8 cellular contexts compared by ENCODE assay signal in genomic region chr11:104918113-104918824, GRCh38. TPM values are rescaled to one million over a fixed set of nuclear protein-coding genes. Genes with fewer than 3 reads are reported as not detected.
DNase-seq lines count a peak whose midpoint lies in the region; ATAC-seq lines count a peak whose summit lies in the region.

No MANE protein-coding gene starts in this region.

- DNase-seq in activated T-cell treated with anti-CD3 and anti-CD28 coated beads, Interleukin-2, amount 50 U/mL, for 72 hours: peak in 1 of 2 donors; percentile 9
- DNase-seq in activated T-cell treated with anti-CD3 and anti-CD28 coated beads for 4 hours (no peak), naive B cell (no peak), head of caudate nucleus (no peak), KG1 (lab: John Stamatoyannopoulos, UW) (no peak)
- peak; percentile 30 for DNase-seq in central memory CD4-positive, alpha-beta T cell

- peak overlapping the region; percentile 88 to 98 for H3K4me3 Mint-ChIP-seq in activated T-cell treated with anti-CD3 and anti-CD28 coated beads, Interleukin-2, amount 50 U/mL, for 72 hours
- H3K4me3 Mint-ChIP-seq in IgD-negative memory B cell (peak overlapping the region; percentile 85 to 95 (median 88)), naive B cell (peak overlapping the region; percentile 78 to 96 (median 92))

- no peaks in the 10 kb centered on the region for H3K27me3 Mint-ChIP-seq in activated T-cell treated with anti-CD3 and anti-CD28 coated beads, Interleukin-2, amount 50 U/mL, for 72 hours (ENCODE audit: low read depth)
- H3K27me3 Mint-ChIP-seq in IgD-negative memory B cell (no peaks in the 10 kb centered on the region), naive B cell (no peaks in the 10 kb centered on the region)

- H3K9me3 Mint-ChIP-seq in activated T-cell treated with anti-CD3 and anti-CD28 coated beads, Interleukin-2, amount 50 U/mL, for 72 hours: peaks cover 3 to 4% of the 10 kb centered on the region in 2 donors
- H3K9me3 Mint-ChIP-seq in IgD-negative memory B cell (peaks cover 0 to 1% (median 0%) of the 10 kb centered on the region in 3 donors), naive B cell (peaks cover 0 to 7% (median 0%) of the 10 kb centered on the region in 7 donors)

- peak; percentile 87 to 88 for ATAC-seq in activated T-cell treated with anti-CD3 and anti-CD28 coated beads, Interleukin-2, amount 50 U/mL, for 72 hours (replicated peaks in 1 of 2)
- ATAC-seq in naive B cell (ENCODE audit: low read depth in 2 of 2): peak; percentile 69 to 70
- no peak for ATAC-seq in GM21526 (IDR thresholded peaks at IDR 0.05; ENCODE audit: low FRiP score, unreplicated experiment)

- peaks cover 0 to 4% of the 10 kb centered on the region in 2 donors for H3K36me3 Mint-ChIP-seq in activated T-cell treated with anti-CD3 and anti-CD28 coated beads, Interleukin-2, amount 50 U/mL, for 72 hours (ENCODE audit: insufficient read depth in 2 of 2)
- H3K36me3 Mint-ChIP-seq in IgD-negative memory B cell (peaks cover 4% of the 10 kb centered on the region), naive B cell (no peaks in the 10 kb centered on the region)

- peaks cover 46% of the 10 kb centered on the region for H3K4me1 Mint-ChIP-seq in activated T-cell treated with anti-CD3 and anti-CD28 coated beads, Interleukin-2, amount 50 U/mL, for 72 hours (ENCODE audit: low read depth)
- H3K4me1 Mint-ChIP-seq in IgD-negative memory B cell (peaks cover 41 to 63% (median 54%) of the 10 kb centered on the region in 3 donors), naive B cell (peaks cover 55 to 80% (median 79%) of the 10 kb centered on the region in 3 donors)

- intact Hi-C loops in head of caudate nucleus (cut with DNase I): no loop called here

- H3K27ac Mint-ChIP-seq in activated T-cell treated with anti-CD3 and anti-CD28 coated beads, Interleukin-2, amount 50 U/mL, for 72 hours: peak overlapping the region; percentile 99
- H3K27ac Mint-ChIP-seq in IgD-negative memory B cell (peak overlapping the region; percentile 19 to 97 (median 91)), naive B cell (peak overlapping the region; percentile 84 to 97 (median 96))

RNA-seq across cellular contexts. Expression of gene CASP12, which starts 20.0 kb away (rescaled TPM):
- total RNA-seq in activated T-cell treated with anti-CD3 and anti-CD28 coated beads, Interleukin-2, amount 50 U/mL, for 72 hours: under 1 TPM in 1 of 2 donors, not detected in 1; 0.31 TPM
- polyA plus RNA-seq in IgD-negative memory B cell (not detected), naive B cell (ENCODE audit: low read depth in 6 of 6) (under 1 TPM in 2 of 6 donors, not detected in 4; 0.31 to 0.45 TPM)

RNA-seq across cellular contexts. Expression of gene CASP4, which starts 50.1 kb away (rescaled TPM):
- 10 to 100 TPM; 43.6 to 60.6 TPM for total RNA-seq in activated T-cell treated with anti-CD3 and anti-CD28 coated beads, Interleukin-2, amount 50 U/mL, for 72 hours
- polyA plus RNA-seq in IgD-negative memory B cell (105 TPM), naive B cell (ENCODE audit: low read depth in 6 of 6) (100 to 1,000 TPM; 109 to 134 (median 118) TPM)
